In the genomic region with DNA sequence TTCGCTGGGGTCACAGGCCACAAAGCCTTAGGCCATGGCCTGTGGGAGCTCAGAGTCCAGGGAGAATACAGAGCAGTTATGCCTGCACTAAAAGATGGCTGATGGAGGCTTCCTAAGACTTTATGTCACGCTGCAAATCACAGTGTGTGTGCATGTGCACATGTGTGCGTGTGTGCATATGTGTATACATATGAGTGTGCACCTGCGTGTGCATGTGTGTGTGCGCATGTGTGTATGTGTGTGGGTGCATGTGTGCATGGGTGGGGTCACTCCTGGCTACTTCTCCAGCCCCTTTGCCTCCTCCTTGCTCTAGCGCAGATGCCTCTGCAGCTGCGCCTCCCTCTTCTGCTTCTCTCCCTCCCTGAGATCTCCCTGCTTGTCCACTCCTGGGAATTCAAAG, we compare ENCODE assay signal across 28 cellular contexts.
"Had no signal": no experiment of that assay in that cellular context is flagged by ENCODE, and none has a peak within 500 bp of the region (broad histone marks: within the 10 kb centered on the region; RNA-seq: fewer than 3 reads in every experiment).

No MANE protein-coding gene starts in this region.

- H3K36me3 ChIP-seq: ascending aorta, breast epithelium, cardiac muscle cell, esophagus squamous epithelium, gastroesophageal sphincter had no signal

- H3K4me1 ChIP-seq: ascending aorta, breast epithelium, esophagus squamous epithelium, gastroesophageal sphincter had no signal

- ATAC-seq: activated CD4-positive, alpha-beta T cell treated with anti-CD3 and anti-CD28 coated beads for 36 hours; activated CD8-positive, alpha-beta T cell treated with anti-CD3 and anti-CD28 coated beads for 36 hours; activated naive CD4-positive, alpha-beta T cell treated with anti-CD3 and anti-CD28 coated beads, Interleukin-2, amount 50 U/mL, for 72 hours; gastroesophageal sphincter had no signal

- H3K9me3 Mint-ChIP-seq: activated CD4-positive, alpha-beta T cell treated with anti-CD3 and anti-CD28 coated beads, Interleukin-2, amount 10 ng/mL, durations not matched to agents 24 days and 14 days; activated CD8-positive, alpha-beta T cell treated with anti-CD3 and anti-CD28 coated beads for 36 hours; activated naive CD4-positive, alpha-beta T cell treated with anti-CD3 and anti-CD28 coated beads, Interleukin-2, amount 10 ng/mL, durations not matched to agents 7 days and 5 days; activated naive CD4-positive, alpha-beta T cell treated with anti-CD3 and anti-CD28 coated beads, Interleukin-2, amount 50 U/mL, for 72 hours; activated naive CD8-positive, alpha-beta T cell treated with anti-CD3 and anti-CD28 coated beads, Interleukin-2, amount 10 ng/mL, durations not matched to agents 7 days and 5 days; activated T-helper 1 cell treated with anti-CD3 and anti-CD28 coated beads, Interleukin-12 subunit alpha, Interleukin-12 subunit beta, Interleukin-2, Interleukin-4 antibody, amounts not matched to agents 30 ng/mL and 10 ng/mL and 1 ng/mL, durations not matched to agents 14 hours and 24 hours and 36 hours; brain; central memory CD8-positive, alpha-beta T cell had no signal

- H3K9me3 ChIP-seq: ascending aorta, breast epithelium, esophagus squamous epithelium had no signal

- H3K36me3 Mint-ChIP-seq: activated naive CD4-positive, alpha-beta T cell treated with anti-CD3 and anti-CD28 coated beads, Interleukin-2, amount 10 ng/mL, durations not matched to agents 7 days and 5 days; activated naive CD4-positive, alpha-beta T cell treated with anti-CD3 and anti-CD28 coated beads, Interleukin-2, amount 50 U/mL, for 72 hours; activated naive CD8-positive, alpha-beta T cell treated with anti-CD3 and anti-CD28 coated beads, Interleukin-2, amount 10 ng/mL, durations not matched to agents 7 days and 5 days; brain had no signal

- H3K4me1 Mint-ChIP-seq: activated CD4-positive, alpha-beta T cell treated with anti-CD3 and anti-CD28 coated beads for 36 hours; activated CD4-positive, alpha-beta T cell treated with anti-CD3 and anti-CD28 coated beads, Interleukin-2, amount 10 ng/mL, durations not matched to agents 24 days and 14 days; activated naive CD4-positive, alpha-beta T cell treated with anti-CD3 and anti-CD28 coated beads, Interleukin-2, amount 10 ng/mL, durations not matched to agents 7 days and 5 days; activated naive CD8-positive, alpha-beta T cell treated with anti-CD3 and anti-CD28 coated beads, Interleukin-2, amount 10 ng/mL, durations not matched to agents 7 days and 5 days; central memory CD8-positive, alpha-beta T cell had no signal

- FAIRE-seq: colon, endometrium, endothelial cell of umbilical vein had no signal

- H3K27me3 Mint-ChIP-seq: activated CD4-positive, alpha-beta T cell treated with anti-CD3 and anti-CD28 coated beads for 36 hours; activated CD4-positive, alpha-beta T cell treated with anti-CD3 and anti-CD28 coated beads, Interleukin-2, amount 10 ng/mL, durations not matched to agents 24 days and 14 days; activated CD8-positive, alpha-beta T cell treated with anti-CD3 and anti-CD28 coated beads for 36 hours; activated naive CD4-positive, alpha-beta T cell treated with anti-CD3 and anti-CD28 coated beads, Interleukin-2, amount 10 ng/mL, durations not matched to agents 7 days and 5 days; activated naive CD8-positive, alpha-beta T cell treated with anti-CD3 and anti-CD28 coated beads, Interleukin-2, amount 10 ng/mL, durations not matched to agents 7 days and 5 days; brain had no signal

- H3K27ac Mint-ChIP-seq: activated CD4-positive, alpha-beta T cell treated with anti-CD3 and anti-CD28 coated beads for 36 hours; activated CD4-positive, alpha-beta T cell treated with anti-CD3 and anti-CD28 coated beads, Interleukin-2, amount 10 ng/mL, durations not matched to agents 24 days and 14 days; activated CD8-positive, alpha-beta T cell treated with anti-CD3 and anti-CD28 coated beads for 36 hours; activated naive CD4-positive, alpha-beta T cell treated with anti-CD3 and anti-CD28 coated beads, Interleukin-2, amount 10 ng/mL, durations not matched to agents 7 days and 5 days; activated naive CD4-positive, alpha-beta T cell treated with anti-CD3 and anti-CD28 coated beads, Interleukin-2, amount 50 U/mL, for 72 hours; activated naive CD8-positive, alpha-beta T cell treated with anti-CD3 and anti-CD28 coated beads, Interleukin-2, amount 10 ng/mL, durations not matched to agents 7 days and 5 days; activated T-helper 1 cell treated with anti-CD3 and anti-CD28 coated beads, Interleukin-12 subunit alpha, Interleukin-12 subunit beta, Interleukin-2, Interleukin-4 antibody, amounts not matched to agents 30 ng/mL and 10 ng/mL and 1 ng/mL, durations not matched to agents 14 hours and 24 hours and 36 hours had no signal

- H3K27ac ChIP-seq: ascending aorta, breast epithelium, cardiac muscle cell, epithelial cell of prostate, esophagus squamous epithelium, gastroesophageal sphincter had no signal

- DNase-seq: activated CD4-positive, alpha-beta T cell treated with anti-CD3 and anti-CD28 coated beads for 36 hours; activated CD4-positive, alpha-beta T cell treated with anti-CD3 and anti-CD28 coated beads, Interleukin-2, amount 10 ng/mL, durations not matched to agents 24 days and 14 days; activated CD4-positive, alpha-beta T cell treated with anti-CD3 and anti-CD28 coated beads, Interleukin-2, amount 50 U/mL, for 4 hours; activated CD4-positive, CD25-positive, alpha-beta regulatory T cell; activated CD4-positive, CD25-positive, alpha-beta regulatory T cell treated with anti-CD3 and anti-CD28 coated beads, Interleukin-2, amount 50 U/mL, for 72 hours; activated CD8-positive, alpha-beta memory T cell treated with anti-CD3 and anti-CD28 coated beads for 24 hours; activated CD8-positive, alpha-beta T cell treated with anti-CD3 and anti-CD28 coated beads for 36 hours; activated gamma-delta T cell; activated naive CD4-positive, alpha-beta T cell; activated naive CD4-positive, alpha-beta T cell treated with anti-CD3 and anti-CD28 coated beads, Interleukin-2, amount 10 ng/mL, durations not matched to agents 7 days and 5 days; activated naive CD8-positive, alpha-beta T cell treated with anti-CD3 and anti-CD28 coated beads, Interleukin-2, amount 10 ng/mL, durations not matched to agents 7 days and 5 days; activated T-cell treated with anti-CD3 and anti-CD28 coated beads, Interleukin-2, amount 50 U/mL, for 48 hours; effector CD8-positive, alpha-beta T cell; esophagus squamous epithelium; foreskin melanocyte; T-helper 2 cell had no signal

- H3K4me3 Mint-ChIP-seq: activated CD4-positive, alpha-beta T cell treated with anti-CD3 and anti-CD28 coated beads for 36 hours; activated CD4-positive, alpha-beta T cell treated with anti-CD3 and anti-CD28 coated beads, Interleukin-2, amount 10 ng/mL, durations not matched to agents 24 days and 14 days; activated CD8-positive, alpha-beta T cell treated with anti-CD3 and anti-CD28 coated beads for 36 hours; activated naive CD4-positive, alpha-beta T cell treated with anti-CD3 and anti-CD28 coated beads, Interleukin-2, amount 10 ng/mL, durations not matched to agents 7 days and 5 days; activated naive CD8-positive, alpha-beta T cell treated with anti-CD3 and anti-CD28 coated beads, Interleukin-2, amount 10 ng/mL, durations not matched to agents 7 days and 5 days; activated T-helper 1 cell treated with anti-CD3 and anti-CD28 coated beads, Interleukin-12 subunit alpha, Interleukin-12 subunit beta, Interleukin-2, Interleukin-4 antibody, amounts not matched to agents 30 ng/mL and 10 ng/mL and 1 ng/mL, durations not matched to agents 14 hours and 24 hours and 36 hours; brain; central memory CD8-positive, alpha-beta T cell had no signal

- H3K4me3 ChIP-seq: ascending aorta, breast epithelium, cardiac muscle cell, esophagus squamous epithelium, gastroesophageal sphincter had no signal

- H3K27me3 ChIP-seq: ascending aorta, breast epithelium, gastroesophageal sphincter had no signal
